23 cellular contexts compared by ENCODE assay signal in genomic region chr14:66487159-66487558, GRCh38. TPM values are rescaled to one million over a fixed set of nuclear protein-coding genes. Genes with fewer than 3 reads are reported as not detected.
"Had no signal": no experiment of that assay in that cellular context is flagged by ENCODE, and none has a peak within 500 bp of the region (broad histone marks: within the 10 kb centered on the region; RNA-seq: fewer than 3 reads in every experiment).

No MANE protein-coding gene starts in this region.

- DNase-seq: activated CD4-positive, alpha-beta memory T cell treated with anti-CD3 and anti-CD28 coated beads for 36 hours; activated CD4-positive, alpha-beta T cell treated with anti-CD3 and anti-CD28 coated beads, Interleukin-2, amount 10 ng/mL, durations not matched to agents 7 days and 5 days; activated CD4-positive, CD25-positive, alpha-beta regulatory T cell; activated CD8-positive, alpha-beta memory T cell treated with anti-CD3 and anti-CD28 coated beads for 24 hours; activated gamma-delta T cell; activated naive CD4-positive, alpha-beta T cell treated with anti-CD3 and anti-CD28 coated beads, Interleukin-2, amount 50 U/mL, for 16 hours; activated naive CD8-positive, alpha-beta T cell treated with anti-CD3 and anti-CD28 coated beads, Interleukin-2, amount 10 ng/mL, durations not matched to agents 7 days and 5 days; activated T-cell treated with anti-CD3 and anti-CD28 coated beads, Interleukin-2, amount 50 U/mL, for 4 hours; adrenal gland; anterior cingulate cortex; cerebellar nuclear complex; Karpas-422; NCI-H1048; NCI-H2029; NCI-H510A treated with DMSO at 0.1 percent for 48 hours; NCI-H69; PC-9; SHP77 treated with DMSO at 0.1 percent for 48 hours; T-cell; T1000 had no signal

- H3K9me3 ChIP-seq: adrenal gland had no signal

- H3K27me3 Mint-ChIP-seq: activated CD4-positive, alpha-beta memory T cell treated with anti-CD3 and anti-CD28 coated beads for 36 hours; activated CD4-positive, alpha-beta T cell treated with anti-CD3 and anti-CD28 coated beads, Interleukin-2, amount 10 ng/mL, durations not matched to agents 7 days and 5 days; activated naive CD8-positive, alpha-beta T cell treated with anti-CD3 and anti-CD28 coated beads, Interleukin-2, amount 10 ng/mL, durations not matched to agents 7 days and 5 days; T-cell had no signal

- H3K36me3 ChIP-seq: adrenal gland had no signal

- H3K4me3 Mint-ChIP-seq: activated CD4-positive, alpha-beta memory T cell treated with anti-CD3 and anti-CD28 coated beads for 36 hours; activated CD4-positive, alpha-beta T cell treated with anti-CD3 and anti-CD28 coated beads, Interleukin-2, amount 10 ng/mL, durations not matched to agents 7 days and 5 days; activated naive CD8-positive, alpha-beta T cell treated with anti-CD3 and anti-CD28 coated beads, Interleukin-2, amount 10 ng/mL, durations not matched to agents 7 days and 5 days; activated T-cell treated with anti-CD3 and anti-CD28 coated beads, Interleukin-2, amount 50 U/mL, for 4 hours; T-cell had no signal

- H3K27ac ChIP-seq: adrenal gland, PC-9, VCaP had no signal

- ATAC-seq: activated T-cell treated with anti-CD3 and anti-CD28 coated beads, Interleukin-2, amount 50 U/mL, for 4 hours; T-cell had no signal

- H2AFZ ChIP-seq: PC-9 had no signal

- H3K4me2 ChIP-seq: PC-9 had no signal

- H3K4me3 ChIP-seq: adrenal gland, PC-9 had no signal

- H3K9me3 Mint-ChIP-seq: activated CD4-positive, alpha-beta memory T cell treated with anti-CD3 and anti-CD28 coated beads for 36 hours; activated CD4-positive, alpha-beta T cell treated with anti-CD3 and anti-CD28 coated beads, Interleukin-2, amount 10 ng/mL, durations not matched to agents 7 days and 5 days; activated naive CD8-positive, alpha-beta T cell treated with anti-CD3 and anti-CD28 coated beads, Interleukin-2, amount 10 ng/mL, durations not matched to agents 7 days and 5 days; activated T-cell treated with anti-CD3 and anti-CD28 coated beads, Interleukin-2, amount 50 U/mL, for 4 hours; T-cell had no signal

- H3K4me1 Mint-ChIP-seq: activated CD4-positive, alpha-beta T cell treated with anti-CD3 and anti-CD28 coated beads, Interleukin-2, amount 10 ng/mL, durations not matched to agents 7 days and 5 days had no signal

- H3K27ac Mint-ChIP-seq: activated CD4-positive, alpha-beta memory T cell treated with anti-CD3 and anti-CD28 coated beads for 36 hours; activated CD4-positive, alpha-beta T cell treated with anti-CD3 and anti-CD28 coated beads, Interleukin-2, amount 10 ng/mL, durations not matched to agents 7 days and 5 days; activated naive CD8-positive, alpha-beta T cell treated with anti-CD3 and anti-CD28 coated beads, Interleukin-2, amount 10 ng/mL, durations not matched to agents 7 days and 5 days; T-cell had no signal

- H3K27me3 ChIP-seq: adrenal gland had no signal

- H3K36me3 Mint-ChIP-seq: activated CD4-positive, alpha-beta memory T cell treated with anti-CD3 and anti-CD28 coated beads for 36 hours; activated naive CD8-positive, alpha-beta T cell treated with anti-CD3 and anti-CD28 coated beads, Interleukin-2, amount 10 ng/mL, durations not matched to agents 7 days and 5 days had no signal

RNA-seq across cellular contexts. Expression of gene CCDC196, which starts 1.0 kb away (rescaled TPM):
- total RNA-seq: activated CD4-positive, alpha-beta memory T cell treated with anti-CD3 and anti-CD28 coated beads for 36 hours; activated CD4-positive, alpha-beta T cell treated with anti-CD3 and anti-CD28 coated beads, Interleukin-2, amount 10 ng/mL, durations not matched to agents 7 days and 5 days; activated naive CD8-positive, alpha-beta T cell treated with anti-CD3 and anti-CD28 coated beads, Interleukin-2, amount 10 ng/mL, durations not matched to agents 7 days and 5 days; activated T-cell treated with anti-CD3 and anti-CD28 coated beads, Interleukin-2, amount 50 U/mL, for 4 hours; adrenal gland; cardiac septum; PC-9; SK-MEL-5; T-cell had no signal
